ENCODE assay signal across 8 cellular contexts in genomic region chr14:62117010-62117717, GRCh38.
DNase-seq lines count a peak whose midpoint lies in the region; ATAC-seq, FAIRE-seq and TF ChIP-seq lines count a peak whose summit lies in the region.

No MANE protein-coding gene starts in this region.

- H3K36me3 ChIP-seq in endodermal cell (ENCODE audit: control insufficient read depth, insufficient read depth, low read length): no peaks in the 10 kb centered on the region
- H3K36me3 ChIP-seq in PC-3 (ENCODE audit: low read depth, low read length): no peaks in the 10 kb centered on the region

- H3K79me2 ChIP-seq in PC-3 (ENCODE audit: low read length): no peaks in the 10 kb centered on the region

- no peaks in the 10 kb centered on the region for H3F3A ChIP-seq in PC-3 (ENCODE audit: low read length, unreplicated experiment)

- BruUV-seq in PC-3 (replicated peaks; lab: Mats Ljungman, UMichigan): no TSS peak

- H3K27me3 Mint-ChIP-seq in endodermal cell (ENCODE audit: insufficient read depth): peaks cover 79% of the 10 kb centered on the region

- no peaks in the 10 kb centered on the region for H3K36me3 Mint-ChIP-seq in endodermal cell (ENCODE audit: low read depth)

- H4K20me1 ChIP-seq in PC-3 (ENCODE audit: low read length): no peaks in the 10 kb centered on the region

- no peaks in the 10 kb centered on the region for H3K9me3 Mint-ChIP-seq in endodermal cell

- POLR2A ChIA-PET in PC-3 (lab: Charles Lee; ENCODE audit: unreplicated experiment): interaction anchor here (0.6 kb wide), 2 partner anchors 125 to 190 kb away, joined by 3 to 5 read pairs; no protein-coding TSS in a partner anchor

- H3K4me2 ChIP-seq in PC-3 (ENCODE audit: low read length): no peak overlapping the region

- FAIRE-seq in GM12891 (lab: Jason Lieb, UNC): peak; percentile 92

- peaks cover 5% of the 10 kb centered on the region for H3K4me1 Mint-ChIP-seq in endodermal cell

- H3K9ac ChIP-seq in endodermal cell (ENCODE audit: extremely low read depth, low read length, poor library complexity, severe bottlenecking) (peak overlapping the region; percentile 5), PC-3 (ENCODE audit: low read length) (no peak overlapping the region)

- CTCF ChIA-PET in PC-3 (lab: Charles Lee): no interaction called here

- no peak overlapping the region for H2AFZ ChIP-seq in PC-3 (ENCODE audit: low read length)

- H3K9me2 ChIP-seq in PC-3 (replicated peaks; ENCODE audit: low read length): no peaks in the 10 kb centered on the region

- no peak overlapping the region for H3K27ac ChIP-seq in endodermal cell (ENCODE audit: low read depth, low read length)
- H3K27ac ChIP-seq in PC-3 (ENCODE audit: low read length): no peak overlapping the region

- intact Hi-C loops in PC-3 (cut with micrococcal nuclease): no loop called here

- H3K27me3 ChIP-seq in endodermal cell (ENCODE audit: control insufficient read depth, insufficient read depth, low read length, poor library complexity, severe bottlenecking) (peaks cover 84% of the 10 kb centered on the region), PC-3 (ENCODE audit: low read length) (no peaks in the 10 kb centered on the region)

- H3K27ac Mint-ChIP-seq in endodermal cell: no peak overlapping the region

- H3K4me3 ChIP-seq in endodermal cell (ENCODE audit: low read length): peak overlapping the region; percentile 79
- no peak overlapping the region for H3K4me3 ChIP-seq in PC-3 (ENCODE audit: low read length)

- 1 to 2% methylated on average over 19 to 55 of the region's 55 CpGs for WGBS in endodermal cell (ENCODE audit: insufficient coverage in 1 of 2, insufficient read length in 1 of 2), 2 experiments

- DNase-seq in GM12891 (ENCODE audit: insufficient read length, low spot score) (peak; percentile 53), NCI-H2171 (lab: John Stamatoyannopoulos, UW) (peak; percentile 96), endodermal cell (peak; percentile 98), midbrain (lab: John Stamatoyannopoulos, UW) (peak; percentile 62), PC-3 (no peak)
- DNase-seq in activated CD8-positive, alpha-beta memory T cell treated with anti-CD3 and anti-CD28 coated beads, Interleukin-2, amount 50 U/mL, for 1 hour (ENCODE audit: extremely low read depth): peak; percentile 11
- DNase-seq in stimulated activated CD8-positive, alpha-beta memory T cell treated with anti-CD3 and anti-CD28 coated beads, Interleukin-15, amount 100 ng/mL, for 4 hours (ENCODE audit: low read depth in 2 of 2): peak; percentile 15 to 17

- H3K9me3 ChIP-seq in endodermal cell (ENCODE audit: control insufficient read depth, low read length): no peaks in the 10 kb centered on the region
- H3K9me3 ChIP-seq in PC-3 (ENCODE audit: low read length): no peaks in the 10 kb centered on the region

- TF ChIP-seq CTCF in endodermal cell (conservative IDR thresholded peaks at IDR 0.05): peak; percentile 78
- no peak for TF ChIP-seq CTCF in PC-3 (conservative IDR thresholded peaks at IDR 0.05; ENCODE audit: low read depth, low read length)

- H3K4me1 ChIP-seq in endodermal cell (ENCODE audit: control insufficient read depth, insufficient read depth, low read length) (no peaks in the 10 kb centered on the region), PC-3 (ENCODE audit: insufficient read depth, low read length) (0 out of 2 replicates have a peak, but pooled peaks cover 5% of the 10 kb centered on the region)

- ATAC-seq in HG02885 (IDR thresholded peaks at IDR 0.05; ENCODE audit: poor library complexity, unreplicated experiment) (peak; percentile 95), PC-3 (no peak)

- TF ChIP-seq POLR2A in GM12891 (IDR thresholded peaks at IDR 0.05; ENCODE audit: low read depth, low read length): no peak

- peak overlapping the region; percentile 65 for H3K4me3 Mint-ChIP-seq in endodermal cell

TF ChIP-seq in GM12891, 5 proteins besides CTCF, POLR2A, EP300 and RAD21:
- TF ChIP-seq POLR2AphosphoS5 (IDR thresholded peaks at IDR 0.05; ENCODE audit: low read depth, low read length) (no peak), PAX5 (IDR thresholded peaks at IDR 0.05; ENCODE audit: insufficient read depth, low read length, severe bottlenecking) (no peak), SPI1 (IDR thresholded peaks at IDR 0.05; ENCODE audit: low read depth, low read length) (no peak), TAF1 (IDR thresholded peaks at IDR 0.05; ENCODE audit: low read depth, low read length) (no peak), POU2F2 (IDR thresholded peaks at IDR 0.05; ENCODE audit: low read depth, low read length) (no peak)
TF ChIP-seq in GM12891: peak in this region for 0.
